1 cellular context compared by ENCODE assay signal in genomic region chr15:88465633-88466219, GRCh38.
A peak's percentile ranks its signal among the peaks of the same experiment; 100 is the strongest.
TF ChIP-seq lines count a peak whose summit lies in the region.

No MANE protein-coding gene starts in this region.

TF ChIP-seq in HepG2, 621 proteins besides CTCF, POLR2A, EP300 and RAD21 (continued from another document and continues in another):
- TF ChIP-seq SIX1 (CRISPR knock-in tag; IDR thresholded peaks at IDR 0.05; ENCODE audit: borderline replicate concordance) (peak; percentile 52; the same call in 1 of the 2 replicates), TFDP2 (CRISPR knock-in tag; IDR thresholded peaks at IDR 0.05) (peak; percentile 93), ZNF569 (CRISPR knock-in tag; IDR thresholded peaks at IDR 0.05; ENCODE audit: borderline replicate concordance) (no peak), CC2D1A (CRISPR knock-in tag; IDR thresholded peaks at IDR 0.05) (0 out of 2 replicates have a peak, but pooled peaks have one; percentile 64), ZNF746 (CRISPR knock-in tag; IDR thresholded peaks at IDR 0.05) (no peak), ZNF292 (CRISPR knock-in tag; IDR thresholded peaks at IDR 0.05; ENCODE audit: borderline replicate concordance, low read depth) (no peak), YEATS4 (CRISPR knock-in tag; IDR thresholded peaks at IDR 0.05; ENCODE audit: borderline replicate concordance) (peak; percentile 52; the same call in 1 of the 2 replicates), ARID4A (CRISPR knock-in tag; IDR thresholded peaks at IDR 0.05; ENCODE audit: borderline replicate concordance) (peak; percentile 45; the same call in 1 of the 2 replicates), ZNF720 (CRISPR knock-in tag; IDR thresholded peaks at IDR 0.05) (no peak), TMF1 (CRISPR knock-in tag; IDR thresholded peaks at IDR 0.05; ENCODE audit: low read depth) (no peak), ZFP91 (CRISPR knock-in tag; IDR thresholded peaks at IDR 0.05; ENCODE audit: borderline replicate concordance) (no peak), ZNF317 (CRISPR knock-in tag; IDR thresholded peaks at IDR 0.05) (0 out of 2 replicates have a peak, but pooled peaks have one; percentile 24), SRSF4 (IDR thresholded peaks at IDR 0.05; ENCODE audit: low read depth, low read length, poor library complexity, severe bottlenecking) (no peak), FOXO4 (CRISPR knock-in tag; conservative IDR thresholded peaks at IDR 0.05) (no peak), ZNF83 (CRISPR knock-in tag; IDR thresholded peaks at IDR 0.05; ENCODE audit: borderline replicate concordance) (no peak), HDAC1 (CRISPR knock-in tag; IDR thresholded peaks at IDR 0.05) (peak; percentile 74; the same call in 1 of the 2 replicates), ZNF430 (CRISPR knock-in tag; IDR thresholded peaks at IDR 0.05) (peak; percentile 63), ZBTB46 (CRISPR knock-in tag; IDR thresholded peaks at IDR 0.05; ENCODE audit: borderline replicate concordance) (no peak), ZNF235 (CRISPR knock-in tag; IDR thresholded peaks at IDR 0.05; ENCODE audit: borderline replicate concordance) (no peak), ELF3 (CRISPR knock-in tag; IDR thresholded peaks at IDR 0.05) (peak; percentile 95), HMG20A (CRISPR knock-in tag; IDR thresholded peaks at IDR 0.05; ENCODE audit: borderline replicate concordance) (peak; percentile 89; the same call in 1 of the 2 replicates), DNMT3B (CRISPR knock-in tag; conservative IDR thresholded peaks at IDR 0.05) (no peak), PBX3 (CRISPR knock-in tag; IDR thresholded peaks at IDR 0.05; ENCODE audit: borderline replicate concordance) (no peak), ZBTB33 (CRISPR knock-in tag; IDR thresholded peaks at IDR 0.05) (no peak), HINFP (CRISPR knock-in tag; IDR thresholded peaks at IDR 0.05; ENCODE audit: low read depth) (no peak), SMYD3 (CRISPR knock-in tag; IDR thresholded peaks at IDR 0.05) (no peak), ATF7 (IDR thresholded peaks at IDR 0.05) (no peak), ATF7 (CRISPR knock-in tag; IDR thresholded peaks at IDR 0.05) (no peak), SNAPC4 (CRISPR knock-in tag; IDR thresholded peaks at IDR 0.05) (no peak), NR2C2 (CRISPR knock-in tag; IDR thresholded peaks at IDR 0.05; ENCODE audit: borderline replicate concordance) (peak; percentile 83), HNF4A (CRISPR knock-in tag; IDR thresholded peaks at IDR 0.05) (peak; percentile 98), USF2 (IDR thresholded peaks at IDR 0.05; ENCODE audit: low read depth, low read length) (no peak), USF2 (CRISPR knock-in tag; IDR thresholded peaks at IDR 0.05; ENCODE audit: borderline replicate concordance) (no peak), CCDC6 (CRISPR knock-in tag; IDR thresholded peaks at IDR 0.05) (peak; percentile 49; the same call in 1 of the 2 replicates), SAP130 (CRISPR knock-in tag; IDR thresholded peaks at IDR 0.05; ENCODE audit: low read depth) (peak; percentile 93)
